ENCODE assay signal across 16 cellular contexts in the genomic region with DNA sequence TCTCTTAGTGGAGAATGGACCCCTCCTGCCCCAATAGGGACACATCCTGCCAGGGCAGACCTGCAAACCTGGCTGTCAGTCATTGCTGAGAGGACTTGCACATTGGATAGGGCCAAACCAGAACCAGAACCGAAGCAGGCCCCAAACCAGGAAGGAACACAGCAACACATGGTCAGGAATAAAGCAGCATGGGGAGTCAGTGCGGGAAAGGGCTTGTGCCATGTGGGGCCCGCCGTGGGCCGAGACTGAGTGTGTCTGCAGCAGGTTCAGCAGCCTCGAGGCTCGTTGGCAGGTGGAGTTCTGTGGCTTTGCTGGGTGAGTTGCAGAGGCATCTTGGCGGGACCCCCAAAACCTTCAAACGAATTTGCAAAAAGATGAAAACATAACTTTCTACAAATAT. TPM values are rescaled to one million over a fixed set of nuclear protein-coding genes. Genes with fewer than 3 reads are reported as not detected.
A peak's percentile ranks its signal among the peaks of the same experiment; 100 is the strongest.
DNase-seq lines count a peak whose midpoint lies in the region; ATAC-seq and TF ChIP-seq lines count a peak whose summit lies in the region.
"Had no signal": no experiment of that assay in that cellular context is flagged by ENCODE, and none has a peak within 500 bp of the region (broad histone marks: within the 10 kb centered on the region; RNA-seq: fewer than 3 reads in every experiment).

No MANE protein-coding gene starts in this region.

- H3K9ac ChIP-seq in H9 (ENCODE audit: extremely low read depth, insufficient read length, low read length) (no peak overlapping the region), endodermal cell (ENCODE audit: extremely low read depth, low read length, poor library complexity, severe bottlenecking) (no peak overlapping the region)
- H3K9ac ChIP-seq: BLaER1 had no signal

- H4K8ac ChIP-seq in H9 (replicated peaks; ENCODE audit: insufficient read length, low read depth, low read length) = no peak overlapping the region

- intact Hi-C loops in CD8-positive, alpha-beta T cell (cut with DNase I, micrococcal nuclease) = no loop called here

- H2BK12ac ChIP-seq in H9 (ENCODE audit: insufficient read length, low read depth, low read length) = no peak overlapping the region

- no peak overlapping the region for H3K18ac ChIP-seq in H9 (ENCODE audit: insufficient read length, low read depth, low read length)

- TF ChIP-seq CTCF in CD8-positive, alpha-beta T cell (IDR thresholded peaks at IDR 0.05) = no peak
- TF ChIP-seq CTCF in H9 (conservative IDR thresholded peaks at IDR 0.05) (no peak), endodermal cell (conservative IDR thresholded peaks at IDR 0.05) (no peak)

- no peak overlapping the region for H2BK20ac ChIP-seq in H9 (ENCODE audit: low read depth, low read length, poor library complexity, severe bottlenecking)

- no peaks in the 10 kb centered on the region for H3K4me1 ChIP-seq in CD8-positive, alpha-beta T cell (ENCODE audit: insufficient read depth, low read length)
- H3K4me1 ChIP-seq in H9 (ENCODE audit: insufficient read depth, low read length) (no peaks in the 10 kb centered on the region), endodermal cell (ENCODE audit: control insufficient read depth, insufficient read depth, low read length) (no peaks in the 10 kb centered on the region)

- H4K20me1 ChIP-seq in H9 (ENCODE audit: control insufficient read depth, insufficient read depth, insufficient read length) = no peaks in the 10 kb centered on the region
- H4K20me1 ChIP-seq: BLaER1 had no signal

- no peak overlapping the region for H3K4me3 Mint-ChIP-seq in CD8-positive, alpha-beta T cell
- no peak overlapping the region for H3K4me3 Mint-ChIP-seq in H9
- no peak overlapping the region for H3K4me3 Mint-ChIP-seq in endodermal cell
- no peak overlapping the region for H3K4me3 Mint-ChIP-seq in stimulated activated memory B cell treated with anti-CD40 and anti-IgM and Interleukin-4, amounts not matched to agents 10 μg/mL and 1 μg/mL and 100 μg/mL, for 72 hours

- H3K23me2 ChIP-seq in H9 (ENCODE audit: insufficient read length, low read depth, low read length, poor library complexity, severe bottlenecking) = no peaks in the 10 kb centered on the region

- H4K91ac ChIP-seq in H9 (ENCODE audit: insufficient read length, low read depth, low read length) = no peak overlapping the region

- CTCF ChIA-PET in CD8-positive, alpha-beta T cell (lab: Charles Lee) = interaction anchor here (1.6 kb wide), 1 partner anchor 14 kb away, joined by 5 read pairs; no protein-coding TSS in a partner anchor

- no peaks in the 10 kb centered on the region for H3K27me3 Mint-ChIP-seq in CD8-positive, alpha-beta T cell (ENCODE audit: low read depth)
- H3K27me3 Mint-ChIP-seq in H9 (ENCODE audit: low read depth) = peaks cover 8% of the 10 kb centered on the region
- peaks cover 25% of the 10 kb centered on the region for H3K27me3 Mint-ChIP-seq in endodermal cell (ENCODE audit: insufficient read depth)
- peaks cover 9% of the 10 kb centered on the region for H3K27me3 Mint-ChIP-seq in stimulated activated memory B cell treated with anti-CD40 and anti-IgM and Interleukin-4, amounts not matched to agents 10 μg/mL and 1 μg/mL and 100 μg/mL, for 72 hours

- H2AK5ac ChIP-seq in H9 (ENCODE audit: insufficient read length, low read length) = no peak overlapping the region

- no peak overlapping the region for H2AFZ ChIP-seq in H9 (ENCODE audit: low read length)

- H3K14ac ChIP-seq in H9 (ENCODE audit: insufficient read depth, low read length) = no peak overlapping the region

- H3K27ac ChIP-seq in CD8-positive, alpha-beta T cell (ENCODE audit: low read depth, low read length) = no peak overlapping the region
- H3K27ac ChIP-seq in H9 (ENCODE audit: insufficient read length, low read depth, low read length) = no peak overlapping the region
- H3K27ac ChIP-seq in endodermal cell (ENCODE audit: low read depth, low read length) = no peak overlapping the region
- H3K27ac ChIP-seq: BLaER1 had no signal

- H3K79me1 ChIP-seq in H9 (ENCODE audit: insufficient read depth, low read depth, low read length, poor library complexity, severe bottlenecking) = no peaks in the 10 kb centered on the region

- peaks cover 4% of the 10 kb centered on the region for H3K9me3 Mint-ChIP-seq in CD8-positive, alpha-beta T cell
- H3K9me3 Mint-ChIP-seq in H9 (no peaks in the 10 kb centered on the region; a peak in 1 of 5 replicates), endodermal cell (no peaks in the 10 kb centered on the region)
- no peaks in the 10 kb centered on the region for H3K9me3 Mint-ChIP-seq in stimulated activated memory B cell treated with anti-CD40 and anti-IgM and Interleukin-4, amounts not matched to agents 10 μg/mL and 1 μg/mL and 100 μg/mL, for 72 hours

- H3K4ac ChIP-seq in H9 (ENCODE audit: low read depth, low read length) = no peak overlapping the region

- no peaks in the 10 kb centered on the region for H3K36me3 ChIP-seq in CD8-positive, alpha-beta T cell (ENCODE audit: insufficient read depth, low read length)
- H3K36me3 ChIP-seq in endodermal cell (ENCODE audit: control insufficient read depth, insufficient read depth, low read length) = no peaks in the 10 kb centered on the region
- H3K36me3 ChIP-seq: BLaER1 had no signal

- no peak overlapping the region for H3K4me2 ChIP-seq in H9 (ENCODE audit: insufficient read depth, insufficient read length, low read length)
- H3K4me2 ChIP-seq: BLaER1 had no signal

- no peak for ATAC-seq in CD8-positive, alpha-beta T cell
- ATAC-seq in stimulated activated memory B cell treated with anti-CD40 and anti-IgM and Interleukin-4, amounts not matched to agents 10 μg/mL and 1 μg/mL and 100 μg/mL, for 72 hours = peak; percentile 41
- ATAC-seq in HG02571 (IDR thresholded peaks at IDR 0.05; ENCODE audit: unreplicated experiment) = no peak
- no peak for ATAC-seq in GM21723 (IDR thresholded peaks at IDR 0.05; ENCODE audit: unreplicated experiment)
- ATAC-seq: GM12878, HCT116 had no signal

- no peak overlapping the region for H3T11ph ChIP-seq in H9 (ENCODE audit: low read length)

- peaks cover 8% of the 10 kb centered on the region for H3K4me1 Mint-ChIP-seq in CD8-positive, alpha-beta T cell (ENCODE audit: low read depth)
- H3K4me1 Mint-ChIP-seq in H9 = peaks cover 0 to 6% of the 10 kb centered on the region in 2 experiments; a peak in 1 of 4 replicates
- H3K4me1 Mint-ChIP-seq in endodermal cell = peaks cover 13% of the 10 kb centered on the region
- peaks cover 7% of the 10 kb centered on the region for H3K4me1 Mint-ChIP-seq in stimulated activated memory B cell treated with anti-CD40 and anti-IgM and Interleukin-4, amounts not matched to agents 10 μg/mL and 1 μg/mL and 100 μg/mL, for 72 hours

- no CpG with 5 or more reads among the region's 9 CpGs for WGBS in H9 (ENCODE audit: extremely low coverage, insufficient read length, low lambda C conversion rate)
- 93 to 100% methylated on average over 2 to 9 of the region's 9 CpGs for WGBS in endodermal cell (ENCODE audit: insufficient coverage in 1 of 2, insufficient read length in 1 of 2), 2 experiments

- no peak overlapping the region for H2BK5ac ChIP-seq in H9 (ENCODE audit: insufficient read length, low read length)

- H4K5ac ChIP-seq in H9 (ENCODE audit: insufficient read length, low read depth, low read length) = peak overlapping the region; percentile 69

- no peak overlapping the region for H2BK15ac ChIP-seq in H9 (ENCODE audit: low read depth, low read length)

- no peaks in the 10 kb centered on the region for H3K36me3 Mint-ChIP-seq in CD8-positive, alpha-beta T cell
- H3K36me3 Mint-ChIP-seq in H9 (ENCODE audit: insufficient read depth in 1 of 3, low read depth in 3 of 3) (no peaks in the 10 kb centered on the region), endodermal cell (ENCODE audit: low read depth) (peaks cover 3% of the 10 kb centered on the region)
- no peaks in the 10 kb centered on the region for H3K36me3 Mint-ChIP-seq in stimulated activated memory B cell treated with anti-CD40 and anti-IgM and Interleukin-4, amounts not matched to agents 10 μg/mL and 1 μg/mL and 100 μg/mL, for 72 hours

- H2BK120ac ChIP-seq in H9 (ENCODE audit: low read depth, low read length, poor library complexity, severe bottlenecking) = no peak overlapping the region

- H3K23ac ChIP-seq in H9 (ENCODE audit: insufficient read length, low read depth, low read length) = no peak overlapping the region

- H3K27me3 ChIP-seq in CD8-positive, alpha-beta T cell (ENCODE audit: insufficient read depth, low read length) = no peaks in the 10 kb centered on the region
- H3K27me3 ChIP-seq in H9 (ENCODE audit: insufficient read depth, low read length) (no peaks in the 10 kb centered on the region), endodermal cell (ENCODE audit: control insufficient read depth, insufficient read depth, low read length, poor library complexity, severe bottlenecking) (no peaks in the 10 kb centered on the region)
- H3K27me3 ChIP-seq: BLaER1 had no signal

- H3K79me2 ChIP-seq in H9 (ENCODE audit: insufficient read depth, low read length) = no peaks in the 10 kb centered on the region

- no peak for DNase-seq in CD8-positive, alpha-beta T cell
- DNase-seq in H9 (no peak), endodermal cell (peak; percentile 37), HK-2 (ENCODE audit: unreplicated experiment) (no peak)
- DNase-seq: 8988T, AML-193, Calu3, DMS 273 treated with DMSO at 0.1 percent for 48 hours, KBM-7 had no signal

- POLR2A ChIA-PET in CD8-positive, alpha-beta T cell (lab: Charles Lee) = no interaction called here

- H3K9me3 ChIP-seq in CD8-positive, alpha-beta T cell (ENCODE audit: low read length) = no peaks in the 10 kb centered on the region
- H3K9me3 ChIP-seq in H9 (ENCODE audit: control insufficient read depth, low read depth, low read length) (no peaks in the 10 kb centered on the region), endodermal cell (ENCODE audit: control insufficient read depth, low read length) (peaks cover 8% of the 10 kb centered on the region)
- H3K9me3 ChIP-seq: BLaER1 had no signal

- H3K56ac ChIP-seq in H9 (ENCODE audit: insufficient read length, low read depth, low read length) = no peak overlapping the region

- H3K4me3 ChIP-seq in CD8-positive, alpha-beta T cell (ENCODE audit: low read depth, low read length) = no peak overlapping the region
- no peak overlapping the region for H3K4me3 ChIP-seq in endodermal cell (ENCODE audit: low read length)
- H3K4me3 ChIP-seq: BLaER1, GM12878 had no signal

- peak overlapping the region; percentile 53 for H3K27ac Mint-ChIP-seq in CD8-positive, alpha-beta T cell
- peak overlapping the region in 1 of 3 experiments; percentile 72; a peak in 1 of 7 replicates for H3K27ac Mint-ChIP-seq in H9
- H3K27ac Mint-ChIP-seq in endodermal cell = no peak overlapping the region
- no peak overlapping the region for H3K27ac Mint-ChIP-seq in stimulated activated memory B cell treated with anti-CD40 and anti-IgM and Interleukin-4, amounts not matched to agents 10 μg/mL and 1 μg/mL and 100 μg/mL, for 72 hours

RNA-seq across cellular contexts. Expression of a gene that starts 45.0 kb away (rescaled TPM):
- total RNA-seq in CD8-positive, alpha-beta T cell = 10 to 100 TPM; 31.0 to 35.1 TPM
- total RNA-seq in H9 (2021) (1.8 and 3.9 TPM in 2 replicates), endodermal cell (10 to 100 TPM; 14.9 to 15.1 TPM)
- polyA plus RNA-seq in endodermal cell (2013, experiment 1 of 2) = 22.2 TPM
- polyA plus RNA-seq in endodermal cell (2013, experiment 2 of 2) = 26.3 TPM
- total RNA-seq: LHCN-M2 had no signal
